ENCODE assay signal across 8 cellular contexts in the genomic region with DNA sequence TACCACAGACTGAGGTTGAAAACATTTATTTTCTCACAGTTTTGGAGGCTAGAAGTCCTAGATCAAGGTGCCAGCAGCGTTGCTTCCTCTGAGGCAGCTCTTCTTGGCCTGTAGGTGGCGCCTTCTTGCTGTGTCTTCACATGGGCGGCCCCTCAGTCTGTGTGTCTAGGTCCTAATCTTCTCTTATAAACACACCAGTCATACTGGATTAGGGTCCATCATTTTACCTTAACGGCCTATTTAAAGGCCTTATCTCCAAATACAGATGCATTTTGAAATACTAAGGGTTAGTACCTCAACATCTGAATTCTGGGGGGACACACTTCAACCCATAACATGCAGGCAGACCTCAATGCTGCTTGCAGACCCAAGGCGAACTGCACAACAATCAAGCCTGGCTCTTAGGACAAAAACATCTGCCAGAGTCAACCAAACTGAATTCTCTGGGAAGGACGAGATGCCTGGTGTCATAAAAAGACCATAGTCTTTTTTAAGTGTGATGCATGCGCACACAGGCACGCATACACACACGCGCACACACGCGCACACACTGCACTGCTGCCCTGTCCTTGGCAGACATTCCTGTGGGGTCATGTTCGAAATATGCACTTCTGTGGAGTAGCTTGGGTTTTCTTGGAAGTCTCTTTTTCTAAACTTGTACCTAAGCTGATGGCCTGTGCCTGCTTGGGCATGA. TPM values are rescaled to one million over a fixed set of nuclear protein-coding genes. Genes with fewer than 3 reads are reported as not detected.
DNase-seq lines count a peak whose midpoint lies in the region; ATAC-seq and TF ChIP-seq lines count a peak whose summit lies in the region.

No MANE protein-coding gene starts in this region.

- TF ChIP-seq POLR2A in right lobe of liver (IDR thresholded peaks at IDR 0.05), result no peak

- H3K4me3 ChIP-seq in right lobe of liver, result no peak overlapping the region

- in situ Hi-C loops in G401 (cut with HindIII; ENCODE audit: low sequenced_read_pairs), result no loop called here

- H3K27ac ChIP-seq in caudate nucleus (ENCODE audit: low read depth, low read length) (no peak overlapping the region), right lobe of liver (no peak overlapping the region)

- H3K4me3 Mint-ChIP-seq in WTC11, result no peak overlapping the region

- ATAC-seq in HG02759 (IDR thresholded peaks at IDR 0.05; ENCODE audit: unreplicated experiment) (peak; percentile 29), WTC11 (peak; percentile 47), right lobe of liver (peak; percentile 50 to 57 (median 52)), GM21367 (IDR thresholded peaks at IDR 0.05; ENCODE audit: unreplicated experiment) (no peak)

- H3K9me3 Mint-ChIP-seq in WTC11, result no peaks in the 10 kb centered on the region

- POLR2A ChIA-PET in WTC11 (lab: Charles Lee), result interaction anchor here (0.6 kb wide), 1 partner anchor 365 kb away, joined by 3 read pairs; no protein-coding TSS in a partner anchor

- no peak overlapping the region for H3K27ac Mint-ChIP-seq in WTC11

- H3K4me1 Mint-ChIP-seq in WTC11, result peaks cover 12% of the 10 kb centered on the region

- DNase-seq in G401 (ENCODE audit: low spot score) (peak; percentile 51), NCI-H2227 (lab: John Stamatoyannopoulos, UW; ENCODE audit: unreplicated experiment) (peak; percentile 79), WTC11 (ENCODE audit: low spot score) (peak; percentile 63), caudate nucleus (lab: John Stamatoyannopoulos, UW) (peak in 52 of 61 donors; percentile 4 to 85 (median 36)), right lobe of liver (peak; percentile 63 to 76 (median 74))
- peak; percentile 20 to 45 (median 41) for DNase-seq in stimulated activated CD4-positive, alpha-beta T cell treated with anti-CD3 and anti-CD28 coated beads, TNF-alpha, amount 100 ng/mL, for 4 hours (ENCODE audit: low read depth in 3 of 3)

- CTCF ChIA-PET in WTC11 (lab: Charles Lee), result interaction anchor here (0.5 to 2.5 kb wide), 42 partner anchors 9 to 685 kb away, joined by 3 to 34 read pairs (median 4); partner anchors contain the start of gene RIOK3

- TF ChIP-seq CTCF in WTC11 (IDR thresholded peaks at IDR 0.05), result peak; percentile 75
- TF ChIP-seq CTCF in right lobe of liver (IDR thresholded peaks at IDR 0.05), result peak; percentile 67 to 90 (median 82)

- H3K36me3 Mint-ChIP-seq in WTC11, result no peaks in the 10 kb centered on the region

- no peaks in the 10 kb centered on the region for H3K36me3 ChIP-seq in right lobe of liver

- H3K9me3 ChIP-seq in right lobe of liver, result no peaks in the 10 kb centered on the region

- intact Hi-C loops in right lobe of liver (cut with DNase I), result no loop called here

- no peaks in the 10 kb centered on the region for H3K27me3 ChIP-seq in right lobe of liver

- 38% methylated on average over 12 of the region's 13 CpGs for WGBS in right lobe of liver (ENCODE audit: insufficient coverage, low coverage, low lambda C conversion rate, missing lambda C conversion rate)

- peaks cover 0 to 4% (median 0%) of the 10 kb centered on the region in 4 donors for H3K4me1 ChIP-seq in right lobe of liver

- peaks cover 6% of the 10 kb centered on the region for H3K27me3 Mint-ChIP-seq in WTC11 (ENCODE audit: low read depth)

TF ChIP-seq in WTC11, 78 proteins besides CTCF, POLR2A, EP300 and RAD21:
- TF ChIP-seq RORB (CRISPR knock-in tag; IDR thresholded peaks at IDR 0.05) (no peak), E2F5 (CRISPR knock-in tag; IDR thresholded peaks at IDR 0.05) (no peak), ZNF219 (CRISPR knock-in tag; IDR thresholded peaks at IDR 0.05; ENCODE audit: borderline replicate concordance) (no peak), SOX15 (CRISPR knock-in tag; IDR thresholded peaks at IDR 0.05) (no peak), ZNF232 (CRISPR knock-in tag; IDR thresholded peaks at IDR 0.05) (no peak), E2F4 (CRISPR knock-in tag; IDR thresholded peaks at IDR 0.05; ENCODE audit: borderline replicate concordance, low read depth) (no peak), ZNF317 (CRISPR knock-in tag; IDR thresholded peaks at IDR 0.05; ENCODE audit: borderline replicate concordance, low read depth) (no peak)
- TF ChIP-seq, protein P1, sequence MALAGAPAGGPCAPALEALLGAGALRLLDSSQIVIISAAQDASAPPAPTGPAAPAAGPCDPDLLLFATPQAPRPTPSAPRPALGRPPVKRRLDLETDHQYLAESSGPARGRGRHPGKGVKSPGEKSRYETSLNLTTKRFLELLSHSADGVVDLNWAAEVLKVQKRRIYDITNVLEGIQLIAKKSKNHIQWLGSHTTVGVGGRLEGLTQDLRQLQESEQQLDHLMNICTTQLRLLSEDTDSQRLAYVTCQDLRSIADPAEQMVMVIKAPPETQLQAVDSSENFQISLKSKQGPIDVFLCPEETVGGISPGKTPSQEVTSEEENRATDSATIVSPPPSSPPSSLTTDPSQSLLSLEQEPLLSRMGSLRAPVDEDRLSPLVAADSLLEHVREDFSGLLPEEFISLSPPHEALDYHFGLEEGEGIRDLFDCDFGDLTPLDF (CRISPR knock-in tag; IDR thresholded peaks at IDR 0.05), result no peak
- TF ChIP-seq, protein P2, sequence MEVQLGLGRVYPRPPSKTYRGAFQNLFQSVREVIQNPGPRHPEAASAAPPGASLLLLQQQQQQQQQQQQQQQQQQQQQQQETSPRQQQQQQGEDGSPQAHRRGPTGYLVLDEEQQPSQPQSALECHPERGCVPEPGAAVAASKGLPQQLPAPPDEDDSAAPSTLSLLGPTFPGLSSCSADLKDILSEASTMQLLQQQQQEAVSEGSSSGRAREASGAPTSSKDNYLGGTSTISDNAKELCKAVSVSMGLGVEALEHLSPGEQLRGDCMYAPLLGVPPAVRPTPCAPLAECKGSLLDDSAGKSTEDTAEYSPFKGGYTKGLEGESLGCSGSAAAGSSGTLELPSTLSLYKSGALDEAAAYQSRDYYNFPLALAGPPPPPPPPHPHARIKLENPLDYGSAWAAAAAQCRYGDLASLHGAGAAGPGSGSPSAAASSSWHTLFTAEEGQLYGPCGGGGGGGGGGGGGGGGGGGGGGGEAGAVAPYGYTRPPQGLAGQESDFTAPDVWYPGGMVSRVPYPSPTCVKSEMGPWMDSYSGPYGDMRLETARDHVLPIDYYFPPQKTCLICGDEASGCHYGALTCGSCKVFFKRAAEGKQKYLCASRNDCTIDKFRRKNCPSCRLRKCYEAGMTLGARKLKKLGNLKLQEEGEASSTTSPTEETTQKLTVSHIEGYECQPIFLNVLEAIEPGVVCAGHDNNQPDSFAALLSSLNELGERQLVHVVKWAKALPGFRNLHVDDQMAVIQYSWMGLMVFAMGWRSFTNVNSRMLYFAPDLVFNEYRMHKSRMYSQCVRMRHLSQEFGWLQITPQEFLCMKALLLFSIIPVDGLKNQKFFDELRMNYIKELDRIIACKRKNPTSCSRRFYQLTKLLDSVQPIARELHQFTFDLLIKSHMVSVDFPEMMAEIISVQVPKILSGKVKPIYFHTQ (CRISPR knock-in tag; IDR thresholded peaks at IDR 0.05), result no peak

RNA-seq across cellular contexts. Expression of gene RMC1, which starts 4.3 kb away (rescaled TPM):
- 12.9 and 18.5 TPM in 2 replicates for total RNA-seq in G401 (2014; rRNA removed; shearing (Covaris generic))
- total RNA-seq in WTC11 (2021) (15.6 to 17.1 TPM (median 17.0 TPM) in 3 replicates), right lobe of liver (10 to 100 TPM; 16.8 to 24.5 (median 21.9) TPM)

RNA-seq across cellular contexts. Expression of gene RIOK3, which starts 45.9 kb away (rescaled TPM):
- 27.3 and 50.2 TPM in 2 replicates for total RNA-seq in G401 (2014; rRNA removed; shearing (Covaris generic))
- total RNA-seq in WTC11 (2021) (19.4 to 23.6 TPM (median 23.1 TPM) in 3 replicates), right lobe of liver (10 to 100 TPM; 41.3 to 59.5 (median 50.4) TPM)
